29 cellular contexts compared by ENCODE assay signal in genomic region chrX:67636532-67636931, GRCh38.
DNase-seq lines count a peak whose midpoint lies in the region; ATAC-seq, FAIRE-seq and TF ChIP-seq lines count a peak whose summit lies in the region.
"Had no signal": no experiment of that assay in that cellular context is flagged by ENCODE, and none has a peak within 500 bp of the region (broad histone marks: within the 10 kb centered on the region; RNA-seq: fewer than 3 reads in every experiment).

No MANE protein-coding gene starts in this region.

- H3K9ac ChIP-seq in astrocyte (ENCODE audit: low read length), result no peak overlapping the region
- H3K9ac ChIP-seq: SK-N-SH had no signal

- no peak overlapping the region for H2AFZ ChIP-seq in astrocyte (ENCODE audit: low read depth, low read length)

- no peak overlapping the region for H3K4me3 Mint-ChIP-seq in astrocyte (ENCODE audit: unreplicated experiment)
- no peak overlapping the region for H3K4me3 Mint-ChIP-seq in stimulated activated memory B cell treated with anti-CD40 and anti-IgM and Interleukin-4, amounts not matched to agents 10 μg/mL and 1 μg/mL and 100 μg/mL, for 72 hours
- H3K4me3 Mint-ChIP-seq: activated CD4-positive, alpha-beta T cell treated with anti-CD3 and anti-CD28 coated beads, Interleukin-2, amount 10 ng/mL, durations not matched to agents 24 days and 14 days; activated naive CD4-positive, alpha-beta T cell treated with anti-CD3 and anti-CD28 coated beads for 36 hours; CD8-positive, alpha-beta T cell; neural crest cell; stimulated activated naive CD8-positive, alpha-beta T cell treated with anti-CD3 and anti-CD28 coated beads, Interleukin-15, Interleukin-2, amounts not matched to agents 100 ng/mL and 50 ng/mL, for 24 hours had no signal

- H3K27me3 Mint-ChIP-seq in astrocyte (ENCODE audit: low read depth, unreplicated experiment), result no peaks in the 10 kb centered on the region
- H3K27me3 Mint-ChIP-seq in stimulated activated memory B cell treated with anti-CD40 and anti-IgM and Interleukin-4, amounts not matched to agents 10 μg/mL and 1 μg/mL and 100 μg/mL, for 72 hours, result no peaks in the 10 kb centered on the region
- H3K27me3 Mint-ChIP-seq: activated CD4-positive, alpha-beta T cell treated with anti-CD3 and anti-CD28 coated beads, Interleukin-2, amount 10 ng/mL, durations not matched to agents 24 days and 14 days; stimulated activated naive CD8-positive, alpha-beta T cell treated with anti-CD3 and anti-CD28 coated beads, Interleukin-15, Interleukin-2, amounts not matched to agents 100 ng/mL and 50 ng/mL, for 24 hours had no signal

- H3K27ac Mint-ChIP-seq in astrocyte (ENCODE audit: unreplicated experiment), result no peak overlapping the region
- H3K27ac Mint-ChIP-seq in stimulated activated memory B cell treated with anti-CD40 and anti-IgM and Interleukin-4, amounts not matched to agents 10 μg/mL and 1 μg/mL and 100 μg/mL, for 72 hours, result no peak overlapping the region
- H3K27ac Mint-ChIP-seq: activated CD4-positive, alpha-beta T cell treated with anti-CD3 and anti-CD28 coated beads, Interleukin-2, amount 10 ng/mL, durations not matched to agents 24 days and 14 days; activated naive CD4-positive, alpha-beta T cell treated with anti-CD3 and anti-CD28 coated beads for 36 hours; CD8-positive, alpha-beta T cell; stimulated activated naive CD8-positive, alpha-beta T cell treated with anti-CD3 and anti-CD28 coated beads, Interleukin-15, Interleukin-2, amounts not matched to agents 100 ng/mL and 50 ng/mL, for 24 hours had no signal

- no peak overlapping the region for H3K4me2 ChIP-seq in astrocyte (ENCODE audit: low read length)
- H3K4me2 ChIP-seq: SK-N-SH had no signal

- no peaks in the 10 kb centered on the region for H4K20me1 ChIP-seq in astrocyte (ENCODE audit: insufficient read depth, low read length)

- no peaks in the 10 kb centered on the region for H3K9me3 Mint-ChIP-seq in astrocyte (ENCODE audit: unreplicated experiment)
- H3K9me3 Mint-ChIP-seq in stimulated activated memory B cell treated with anti-CD40 and anti-IgM and Interleukin-4, amounts not matched to agents 10 μg/mL and 1 μg/mL and 100 μg/mL, for 72 hours, result no peaks in the 10 kb centered on the region
- H3K9me3 Mint-ChIP-seq: activated CD4-positive, alpha-beta T cell treated with anti-CD3 and anti-CD28 coated beads, Interleukin-2, amount 10 ng/mL, durations not matched to agents 24 days and 14 days; CD8-positive, alpha-beta T cell; stimulated activated naive CD8-positive, alpha-beta T cell treated with anti-CD3 and anti-CD28 coated beads, Interleukin-15, Interleukin-2, amounts not matched to agents 100 ng/mL and 50 ng/mL, for 24 hours had no signal

- no peak for TF ChIP-seq POLR2A in upper lobe of left lung (IDR thresholded peaks at IDR 0.05)

- H3K36me3 ChIP-seq in H7 (replicated peaks; ENCODE audit: control insufficient read depth, insufficient read depth, low read length) (no peaks in the 10 kb centered on the region), astrocyte (ENCODE audit: insufficient read depth, low read length) (no peaks in the 10 kb centered on the region), upper lobe of left lung (no peaks in the 10 kb centered on the region)
- H3K36me3 ChIP-seq: gastrocnemius medialis, lower lobe of right lung, thyroid gland had no signal

- no peaks in the 10 kb centered on the region for H3K27me3 ChIP-seq in H7 (ENCODE audit: control insufficient read depth, insufficient read depth, low read length)
- no peaks in the 10 kb centered on the region for H3K27me3 ChIP-seq in astrocyte (ENCODE audit: insufficient read depth, low read length)
- no peaks in the 10 kb centered on the region for H3K27me3 ChIP-seq in upper lobe of left lung
- H3K27me3 ChIP-seq: gastrocnemius medialis, thyroid gland had no signal

- no peaks in the 10 kb centered on the region for H3K79me2 ChIP-seq in astrocyte (ENCODE audit: insufficient read depth, low read length)

- no peaks in the 10 kb centered on the region for H3K4me1 ChIP-seq in astrocyte (ENCODE audit: insufficient read depth, low read length)
- H3K4me1 ChIP-seq in upper lobe of left lung, result no peaks in the 10 kb centered on the region
- H3K4me1 ChIP-seq: gastrocnemius medialis, lower lobe of right lung, thyroid gland had no signal

- peaks cover 5% of the 10 kb centered on the region for H3K4me1 Mint-ChIP-seq in astrocyte (ENCODE audit: low read depth, unreplicated experiment)
- H3K4me1 Mint-ChIP-seq in stimulated activated memory B cell treated with anti-CD40 and anti-IgM and Interleukin-4, amounts not matched to agents 10 μg/mL and 1 μg/mL and 100 μg/mL, for 72 hours, result no peaks in the 10 kb centered on the region
- H3K4me1 Mint-ChIP-seq: activated CD4-positive, alpha-beta T cell treated with anti-CD3 and anti-CD28 coated beads, Interleukin-2, amount 10 ng/mL, durations not matched to agents 24 days and 14 days; neural crest cell had no signal

- H3K27ac ChIP-seq in astrocyte (ENCODE audit: low read depth, low read length) (no peak overlapping the region), upper lobe of left lung (no peak overlapping the region)
- H3K27ac ChIP-seq: epithelial cell of prostate, gastrocnemius medialis, lower lobe of right lung, thyroid gland, VCaP had no signal

- TF ChIP-seq CTCF in astrocyte (IDR thresholded peaks at IDR 0.05; ENCODE audit: insufficient read depth, low read depth, low read length) (no peak), fibroblast of villous mesenchyme (IDR thresholded peaks at IDR 0.05; ENCODE audit: insufficient read depth, low read depth, low read length) (no peak), upper lobe of left lung (IDR thresholded peaks at IDR 0.05) (no peak)

- DNase-seq in H7 (peak; percentile 6), astrocyte (ENCODE audit: low read depth) (peak; percentile 8), fibroblast of villous mesenchyme (ENCODE audit: low read depth) (peak; percentile 31), NOMO-1 treated with dmso at 0.1 percent for 144 hours (lab: John Stamatoyannopoulos, UW; ENCODE audit: unreplicated experiment) (no peak), upper lobe of left lung (no peak)
- DNase-seq in activated naive CD4-positive, alpha-beta T cell (lab: John Stamatoyannopoulos, UW), result no peak
- DNase-seq: activated CD4-positive, alpha-beta T cell treated with anti-CD3 and anti-CD28 coated beads, Interleukin-2, amount 10 ng/mL, durations not matched to agents 24 days and 14 days; activated naive CD4-positive, alpha-beta T cell treated with anti-CD3 and anti-CD28 coated beads for 36 hours; activated T-cell treated with anti-CD3 and anti-CD28 coated beads, Interleukin-2, amount 50 U/mL, for 48 hours; CD8-positive, alpha-beta T cell; gastrocnemius medialis; hippocampal formation; IMR-90; lower lobe of right lung; NCI-H1105; NCI-H1930; NCI-H226; right cardiac atrium; SK-N-SH; stimulated activated CD4-positive, alpha-beta T cell treated with anti-CD3 and anti-CD28 coated beads, Interleukin-12 subunit alpha, Interleukin-12 subunit beta, amount 100 ng/mL, for 4 hours; stimulated activated CD4-positive, alpha-beta T cell treated with anti-CD3 and anti-CD28 coated beads, Interleukin-4, amount 100 ng/mL, for 4 hours; T-helper 2 cell; thyroid gland had no signal

- no peak for TF ChIP-seq EP300 in upper lobe of left lung (IDR thresholded peaks at IDR 0.05)

- H3K4me3 ChIP-seq in H7 (ENCODE audit: insufficient read depth, low read depth, low read length) (no peak overlapping the region), astrocyte (ENCODE audit: insufficient read depth, low read depth, low read length) (peak overlapping the region; percentile 5), fibroblast of villous mesenchyme (ENCODE audit: low read depth, low read length) (no peak overlapping the region), upper lobe of left lung (no peak overlapping the region)
- H3K4me3 ChIP-seq: gastrocnemius medialis, lower lobe of right lung, thyroid gland had no signal

- no peak for ATAC-seq in stimulated activated memory B cell treated with anti-CD40 and anti-IgM and Interleukin-4, amounts not matched to agents 10 μg/mL and 1 μg/mL and 100 μg/mL, for 72 hours
- ATAC-seq in upper lobe of left lung (ENCODE audit: low FRiP score in 2 of 2), result no peak
- ATAC-seq: CD8-positive, alpha-beta T cell; gastrocnemius medialis; lower lobe of right lung; right cardiac atrium had no signal

- peak; percentile 66 for FAIRE-seq in astrocyte (lab: Jason Lieb, UNC)
- FAIRE-seq: keratinocyte had no signal

- H3K9me3 ChIP-seq in astrocyte (ENCODE audit: insufficient read depth, low read depth, low read length) (no peaks in the 10 kb centered on the region), upper lobe of left lung (no peaks in the 10 kb centered on the region)
- H3K9me3 ChIP-seq: gastrocnemius medialis, lower lobe of right lung, SK-N-SH, thyroid gland had no signal

- H3K36me3 Mint-ChIP-seq in astrocyte (ENCODE audit: low read depth, unreplicated experiment), result no peaks in the 10 kb centered on the region
- H3K36me3 Mint-ChIP-seq in stimulated activated memory B cell treated with anti-CD40 and anti-IgM and Interleukin-4, amounts not matched to agents 10 μg/mL and 1 μg/mL and 100 μg/mL, for 72 hours, result no peaks in the 10 kb centered on the region
- H3K36me3 Mint-ChIP-seq: CD8-positive, alpha-beta T cell had no signal

Comparison
In these comparisons a context has a peak if more than half of its experiments do, and no peak if none do; other contexts are left out.
1. DNase-seq: peak in H7 (single experiment), astrocyte (single experiment) and fibroblast of villous mesenchyme (single experiment); none in activated naive CD4-positive, alpha-beta T cell (0 of 4), NOMO-1 treated with dmso at 0.1 percent for 144 hours (single experiment) and upper lobe of left lung (0 of 2).